8 cellular contexts compared by ENCODE assay signal in the genomic region with DNA sequence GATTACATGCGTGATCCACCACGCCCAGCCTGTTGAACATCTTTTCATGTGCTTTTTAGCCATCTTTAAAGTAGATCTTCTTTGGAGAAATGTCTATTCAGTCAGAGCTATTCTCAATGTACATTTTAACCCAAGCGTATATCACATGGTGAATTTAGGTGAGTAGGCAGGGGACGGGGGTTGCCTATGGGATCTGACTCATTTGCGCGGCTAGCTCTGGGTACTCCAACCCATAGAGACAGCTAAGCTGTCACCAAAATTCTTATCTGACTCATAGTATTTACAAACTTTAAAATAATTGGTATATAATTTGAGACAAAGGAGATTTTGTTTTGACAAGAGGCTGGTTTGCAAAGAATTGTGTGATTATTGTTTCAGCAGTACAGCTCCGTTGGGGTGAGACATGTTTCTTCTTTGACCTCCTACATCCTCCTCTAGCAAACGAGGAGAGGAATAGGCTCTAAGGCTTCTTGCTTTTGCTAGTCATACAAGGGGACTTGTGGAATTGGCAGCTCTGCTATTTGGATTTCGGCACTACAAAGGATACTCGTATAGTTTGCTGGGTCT.
"Had no signal": no experiment of that assay in that cellular context is flagged by ENCODE, and none has a peak within 500 bp of the region (broad histone marks: within the 10 kb centered on the region; RNA-seq: fewer than 3 reads in every experiment).

No MANE protein-coding gene starts in this region.

- H3K4me3 ChIP-seq: GM23248, HAP-1 had no signal

- H3K9me3 ChIP-seq: HAP-1 had no signal

- ATAC-seq: HCT116 had no signal

- H2AFZ ChIP-seq: GM23248 had no signal

- H3K9ac ChIP-seq: GM23248 had no signal

- DNase-seq: GM23248, GOT3, H7, HFFc6, IMR-90, KBM-7 had no signal

- H3K4me1 ChIP-seq: HAP-1 had no signal

- H3K27ac ChIP-seq: GM23248 had no signal
